10 cellular contexts compared by ENCODE assay signal in genomic region chr19:49333426-49334288, GRCh38. TPM values are rescaled to one million over a fixed set of nuclear protein-coding genes. Genes with fewer than 3 reads are reported as not detected.
DNase-seq lines count a peak whose midpoint lies in the region; ATAC-seq and TF ChIP-seq lines count a peak whose summit lies in the region.
"Had no signal": no experiment of that assay in that cellular context is flagged by ENCODE, and none has a peak within 500 bp of the region (broad histone marks: within the 10 kb centered on the region; RNA-seq: fewer than 3 reads in every experiment).

No MANE protein-coding gene starts in this region.

- H3K27ac Mint-ChIP-seq in activated naive CD4-positive, alpha-beta T cell treated with anti-CD3 and anti-CD28 coated beads for 36 hours, result peak overlapping the region; percentile 94

- POLR2A ChIA-PET in PC-9 (lab: Charles Lee; ENCODE audit: unreplicated experiment), result no interaction called here

- CTCF ChIA-PET in activated naive CD4-positive, alpha-beta T cell treated with anti-CD3 and anti-CD28 coated beads for 36 hours (lab: Charles Lee), result interaction anchor here (0.8 kb wide), 1 partner anchor 140 kb away, joined by 4 read pairs; the partner anchor contains the start of gene FLT3LG
- CTCF ChIA-PET in PC-9 (lab: Charles Lee), result no interaction called here

- no peaks in the 10 kb centered on the region for H3F3A ChIP-seq in PC-9 (ENCODE audit: insufficient read depth, low read depth)

- ATAC-seq in GM21526 (IDR thresholded peaks at IDR 0.05; ENCODE audit: low FRiP score, unreplicated experiment), result peak; percentile 43
- no peak for ATAC-seq in HG03457 (IDR thresholded peaks at IDR 0.05; ENCODE audit: unreplicated experiment)

- H3K79me2 ChIP-seq in OCI-LY3 (ENCODE audit: low read length) (peaks cover 72% of the 10 kb centered on the region), PC-9 (ENCODE audit: low read depth) (no peaks in the 10 kb centered on the region)

- BruUV-seq in PC-9 (replicated peaks; lab: Mats Ljungman, UMichigan), result no TSS peak

- H3K4me2 ChIP-seq in BLaER1 (peak overlapping the region; percentile 88), OCI-LY3 (ENCODE audit: low read length) (peak overlapping the region; percentile 100), PC-9 (no peak overlapping the region)

- H3K27me3 Mint-ChIP-seq in activated naive CD4-positive, alpha-beta T cell treated with anti-CD3 and anti-CD28 coated beads for 36 hours (ENCODE audit: low read depth), result no peaks in the 10 kb centered on the region

- peak overlapping the region; percentile 73 for H3K4me3 Mint-ChIP-seq in activated naive CD4-positive, alpha-beta T cell treated with anti-CD3 and anti-CD28 coated beads for 36 hours

- no peaks in the 10 kb centered on the region for H4K20me1 ChIP-seq in BLaER1
- peaks cover 15% of the 10 kb centered on the region for H4K20me1 ChIP-seq in OCI-LY3 (ENCODE audit: insufficient read depth, low read length)
- no peaks in the 10 kb centered on the region for H4K20me1 ChIP-seq in PC-9 (ENCODE audit: insufficient read depth)

- intact Hi-C loops in activated naive CD4-positive, alpha-beta T cell treated with anti-CD3 and anti-CD28 coated beads for 36 hours (cut with micrococcal nuclease), result loop anchor here (2.0 to 10.0 kb wide), 6 partner anchors 29 to 541 kb away; partner anchors contain the start of genes AKT1S1, ALDH16A1, DKKL1 and FLT3LG
- intact Hi-C loops in PC-9 (cut with micrococcal nuclease; ENCODE audit: unreplicated experiment), result no loop called here

- H3K27ac ChIP-seq in BLaER1 (0 out of 2 replicates have a peak overlapping the region, but pooled peaks have one; percentile 11), OCI-LY3 (ENCODE audit: low read length) (peak overlapping the region; percentile 99), rectal smooth muscle tissue (ENCODE audit: low read depth, low read length) (no peak overlapping the region), PC-9 (no peak overlapping the region)
- H3K27ac ChIP-seq: adrenal gland, ovary had no signal

- H3K9ac ChIP-seq in BLaER1 (no peak overlapping the region), OCI-LY3 (ENCODE audit: low read length) (peak overlapping the region; percentile 99), rectal smooth muscle tissue (ENCODE audit: low read length) (no peak overlapping the region)

- H3K9me3 Mint-ChIP-seq in activated naive CD4-positive, alpha-beta T cell treated with anti-CD3 and anti-CD28 coated beads for 36 hours, result no peaks in the 10 kb centered on the region

- peak; percentile 89 for DNase-seq in activated naive CD4-positive, alpha-beta T cell treated with anti-CD3 and anti-CD28 coated beads for 36 hours
- DNase-seq in DMS53 treated with DMSO at 0.1 percent for 48 hours (lab: John Stamatoyannopoulos, UW; ENCODE audit: unreplicated experiment), result no peak
- no peak for DNase-seq in PC-9

- H3K4me1 ChIP-seq in BLaER1 (peaks cover 77% of the 10 kb centered on the region), OCI-LY3 (ENCODE audit: low read length) (peaks cover 89% of the 10 kb centered on the region), rectal smooth muscle tissue (ENCODE audit: control insufficient read depth, insufficient read depth, low read length) (no peaks in the 10 kb centered on the region), PC-9 (replicated peaks; ENCODE audit: insufficient read depth) (no peaks in the 10 kb centered on the region)

- H3K9me3 ChIP-seq in BLaER1 (no peaks in the 10 kb centered on the region), OCI-LY3 (ENCODE audit: insufficient read depth, low read length) (no peaks in the 10 kb centered on the region), PC-9 (ENCODE audit: insufficient read depth, low read depth) (no peaks in the 10 kb centered on the region)
- H3K9me3 ChIP-seq: adrenal gland, ovary had no signal

- H2AFZ ChIP-seq in OCI-LY3 (ENCODE audit: low read depth, low read length) (no peak overlapping the region), PC-9 (no peak overlapping the region)

- TF ChIP-seq CTCF in OCI-LY3 (IDR thresholded peaks at IDR 0.05; ENCODE audit: low read depth, low read length) (no peak), PC-9 (conservative IDR thresholded peaks at IDR 0.05) (no peak)

- H3K4me1 Mint-ChIP-seq in activated naive CD4-positive, alpha-beta T cell treated with anti-CD3 and anti-CD28 coated beads for 36 hours (ENCODE audit: low read depth), result peaks cover 77% of the 10 kb centered on the region

- H3K36me3 Mint-ChIP-seq in activated naive CD4-positive, alpha-beta T cell treated with anti-CD3 and anti-CD28 coated beads for 36 hours (ENCODE audit: low read depth), result peaks cover 25% of the 10 kb centered on the region

- H3K4me3 ChIP-seq in BLaER1 (no peak overlapping the region), OCI-LY3 (ENCODE audit: low read length) (peak overlapping the region; percentile 90), rectal smooth muscle tissue (ENCODE audit: low read length) (peak overlapping the region; percentile 4), PC-9 (no peak overlapping the region)
- H3K4me3 ChIP-seq: adrenal gland, ovary had no signal

- H3K27me3 ChIP-seq in BLaER1, result 0 out of 2 replicates have a peak, but pooled peaks cover 2% of the 10 kb centered on the region
- H3K27me3 ChIP-seq in OCI-LY3 (ENCODE audit: low read depth, low read length), result no peaks in the 10 kb centered on the region
- H3K27me3 ChIP-seq in rectal smooth muscle tissue (ENCODE audit: control insufficient read depth, insufficient read depth, low read length), result no peaks in the 10 kb centered on the region
- no peaks in the 10 kb centered on the region for H3K27me3 ChIP-seq in PC-9 (ENCODE audit: insufficient read depth, low read depth)
- H3K27me3 ChIP-seq: adrenal gland, ovary had no signal

- no peaks in the 10 kb centered on the region for H3K9me2 ChIP-seq in PC-9 (ENCODE audit: insufficient read depth)

- H3K36me3 ChIP-seq in BLaER1, result no peaks in the 10 kb centered on the region
- peaks cover 33% of the 10 kb centered on the region for H3K36me3 ChIP-seq in OCI-LY3 (replicated peaks; ENCODE audit: low read depth, low read length)
- H3K36me3 ChIP-seq in rectal smooth muscle tissue (ENCODE audit: control insufficient read depth, insufficient read depth, low read length), result peaks cover 2% of the 10 kb centered on the region
- H3K36me3 ChIP-seq in PC-9 (ENCODE audit: low read depth), result no peaks in the 10 kb centered on the region
- H3K36me3 ChIP-seq: adrenal gland, ovary had no signal

RNA-seq across cellular contexts. Expression of gene CD37, which starts 1.5 kb away (rescaled TPM):
- 100 to 1,000 TPM; 182 to 189 TPM for total RNA-seq in activated naive CD4-positive, alpha-beta T cell treated with anti-CD3 and anti-CD28 coated beads for 36 hours
- total RNA-seq in PC-9 (2021), result not detected in 2 replicates

RNA-seq across cellular contexts. Expression of gene SLC6A16, which starts 8.7 kb away (rescaled TPM):
- under 1 TPM; 0.77 to 0.98 TPM for total RNA-seq in activated naive CD4-positive, alpha-beta T cell treated with anti-CD3 and anti-CD28 coated beads for 36 hours
- 0.48 and 0.61 TPM in 2 replicates for total RNA-seq in PC-9 (2021)

RNA-seq across cellular contexts. Expression of gene TEAD2, which starts 28.6 kb away (rescaled TPM):
- total RNA-seq in activated naive CD4-positive, alpha-beta T cell treated with anti-CD3 and anti-CD28 coated beads for 36 hours, result under 1 TPM in 1 of 2 experiments, not detected in 1; 0.20 TPM
- 55.5 and 55.6 TPM in 2 replicates for total RNA-seq in PC-9 (2021)

RNA-seq across cellular contexts. Expression of gene DKKL1, which starts 30.0 kb away (rescaled TPM):
- total RNA-seq in activated naive CD4-positive, alpha-beta T cell treated with anti-CD3 and anti-CD28 coated beads for 36 hours, result not detected
- 0.85 TPM in 1 of 2 replicates, not detected in the other for total RNA-seq in PC-9 (2021)

RNA-seq across cellular contexts. Expression of gene KASH5, which starts 54.4 kb away (rescaled TPM):
- total RNA-seq in activated naive CD4-positive, alpha-beta T cell treated with anti-CD3 and anti-CD28 coated beads for 36 hours, result 1 to 10 TPM; 2.4 to 3.2 TPM
- 0.39 TPM in 1 of 2 replicates, not detected in the other for total RNA-seq in PC-9 (2021)

Comparison
In these comparisons a context has a peak if more than half of its experiments do, and no peak if none do; other contexts are left out.
1. H3K27ac ChIP-seq: peak in BLaER1 (single experiment) and OCI-LY3 (single experiment); none in rectal smooth muscle tissue (single experiment) and PC-9 (single experiment).
2. H3K4me3 ChIP-seq: peak in OCI-LY3 (single experiment) and rectal smooth muscle tissue (single experiment); none in BLaER1 (single experiment) and PC-9 (single experiment).
3. RNA of gene CD37, which starts 1.5 kb away (total RNA-seq): 182 to 189 TPM in activated naive CD4-positive, alpha-beta T cell treated with anti-CD3 and anti-CD28 coated beads for 36 hours; not detected in PC-9; every median in the first group is over 100 times any median in the second.
4. RNA of gene TEAD2, which starts 28.6 kb away (total RNA-seq): 55.5 to 55.6 TPM in PC-9; 0.20 TPM in activated naive CD4-positive, alpha-beta T cell treated with anti-CD3 and anti-CD28 coated beads for 36 hours; every median in the first group is over 10 times any median in the second.